ENCODE assay signal across 15 cellular contexts in the genomic region with DNA sequence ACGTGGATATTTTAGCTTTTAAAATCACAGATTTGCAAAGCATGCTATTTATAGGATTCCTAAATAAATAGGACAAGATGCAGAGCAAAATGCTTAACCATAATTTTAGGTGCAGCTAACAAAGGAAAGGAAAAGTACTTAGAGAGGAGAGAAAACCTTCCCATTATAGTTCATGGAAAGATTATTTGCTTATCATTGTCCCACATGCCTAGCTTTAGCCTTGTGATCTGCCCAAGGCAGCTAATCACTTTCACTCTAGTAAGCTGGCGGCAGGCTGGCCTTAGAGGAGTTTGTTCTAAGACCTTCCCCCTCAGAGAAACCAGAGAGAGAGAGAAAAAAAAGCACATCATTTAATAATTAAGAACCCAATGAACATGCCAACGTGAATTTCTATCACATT.
"Had no signal": no experiment of that assay in that cellular context is flagged by ENCODE, and none has a peak within 500 bp of the region (broad histone marks: within the 10 kb centered on the region; RNA-seq: fewer than 3 reads in every experiment).

No MANE protein-coding gene starts in this region.

- H3K4me3 Mint-ChIP-seq: activated CD4-positive, alpha-beta memory T cell treated with anti-CD3 and anti-CD28 coated beads for 36 hours; activated naive CD8-positive, alpha-beta T cell treated with anti-CD3 and anti-CD28 coated beads, Interleukin-2, amount 50 U/mL, for 24 hours; activated T-cell treated with anti-CD3 and anti-CD28 coated beads, Interleukin-2, amount 50 U/mL, for 4 hours; neural crest cell had no signal

- H3K79me2 ChIP-seq: parathyroid adenoma had no signal

- H3K27ac ChIP-seq: ascending aorta, dorsolateral prefrontal cortex, esophagus squamous epithelium, foreskin keratinocyte, parathyroid adenoma, skin epidermis, thyroid gland, uterus had no signal

- H3K4me1 Mint-ChIP-seq: activated naive CD8-positive, alpha-beta T cell treated with anti-CD3 and anti-CD28 coated beads, Interleukin-2, amount 50 U/mL, for 24 hours had no signal

- H3K27me3 ChIP-seq: ascending aorta, dorsolateral prefrontal cortex, esophagus squamous epithelium, foreskin keratinocyte, heart right ventricle, thyroid gland, uterus had no signal

- H3K36me3 ChIP-seq: ascending aorta, esophagus squamous epithelium, heart right ventricle, thyroid gland, uterus had no signal

- H3K4me3 ChIP-seq: ascending aorta, dorsolateral prefrontal cortex, esophagus squamous epithelium, heart right ventricle, skin epidermis, thyroid gland, uterus had no signal

- ATAC-seq: activated naive CD8-positive, alpha-beta T cell treated with anti-CD3 and anti-CD28 coated beads, Interleukin-2, amount 50 U/mL, for 24 hours; activated T-cell treated with anti-CD3 and anti-CD28 coated beads, Interleukin-2, amount 50 U/mL, for 4 hours; foreskin keratinocyte; left lobe of liver had no signal

- H3K36me3 Mint-ChIP-seq: activated CD4-positive, alpha-beta memory T cell treated with anti-CD3 and anti-CD28 coated beads for 36 hours had no signal

- H3K9ac ChIP-seq: parathyroid adenoma had no signal

- H3K4me1 ChIP-seq: ascending aorta, esophagus squamous epithelium, heart right ventricle, parathyroid adenoma, thyroid gland, uterus had no signal

- DNase-seq: activated CD4-positive, alpha-beta memory T cell treated with anti-CD3 and anti-CD28 coated beads for 36 hours; activated naive CD8-positive, alpha-beta T cell treated with anti-CD3 and anti-CD28 coated beads, Interleukin-2, amount 50 U/mL, for 24 hours; activated T-cell treated with anti-CD3 and anti-CD28 coated beads, Interleukin-2, amount 50 U/mL, for 4 hours; dorsolateral prefrontal cortex; esophagus squamous epithelium; foreskin keratinocyte; mesenchymal stem cell; thyroid gland; uterus had no signal

- H3K9me3 Mint-ChIP-seq: activated CD4-positive, alpha-beta memory T cell treated with anti-CD3 and anti-CD28 coated beads for 36 hours; activated naive CD8-positive, alpha-beta T cell treated with anti-CD3 and anti-CD28 coated beads, Interleukin-2, amount 50 U/mL, for 24 hours; activated T-cell treated with anti-CD3 and anti-CD28 coated beads, Interleukin-2, amount 50 U/mL, for 4 hours; neural crest cell had no signal

- H3K27ac Mint-ChIP-seq: activated CD4-positive, alpha-beta memory T cell treated with anti-CD3 and anti-CD28 coated beads for 36 hours; activated naive CD8-positive, alpha-beta T cell treated with anti-CD3 and anti-CD28 coated beads, Interleukin-2, amount 50 U/mL, for 24 hours had no signal

- H3K9me3 ChIP-seq: ascending aorta, esophagus squamous epithelium, heart right ventricle, thyroid gland, uterus had no signal
